In the genomic region with DNA sequence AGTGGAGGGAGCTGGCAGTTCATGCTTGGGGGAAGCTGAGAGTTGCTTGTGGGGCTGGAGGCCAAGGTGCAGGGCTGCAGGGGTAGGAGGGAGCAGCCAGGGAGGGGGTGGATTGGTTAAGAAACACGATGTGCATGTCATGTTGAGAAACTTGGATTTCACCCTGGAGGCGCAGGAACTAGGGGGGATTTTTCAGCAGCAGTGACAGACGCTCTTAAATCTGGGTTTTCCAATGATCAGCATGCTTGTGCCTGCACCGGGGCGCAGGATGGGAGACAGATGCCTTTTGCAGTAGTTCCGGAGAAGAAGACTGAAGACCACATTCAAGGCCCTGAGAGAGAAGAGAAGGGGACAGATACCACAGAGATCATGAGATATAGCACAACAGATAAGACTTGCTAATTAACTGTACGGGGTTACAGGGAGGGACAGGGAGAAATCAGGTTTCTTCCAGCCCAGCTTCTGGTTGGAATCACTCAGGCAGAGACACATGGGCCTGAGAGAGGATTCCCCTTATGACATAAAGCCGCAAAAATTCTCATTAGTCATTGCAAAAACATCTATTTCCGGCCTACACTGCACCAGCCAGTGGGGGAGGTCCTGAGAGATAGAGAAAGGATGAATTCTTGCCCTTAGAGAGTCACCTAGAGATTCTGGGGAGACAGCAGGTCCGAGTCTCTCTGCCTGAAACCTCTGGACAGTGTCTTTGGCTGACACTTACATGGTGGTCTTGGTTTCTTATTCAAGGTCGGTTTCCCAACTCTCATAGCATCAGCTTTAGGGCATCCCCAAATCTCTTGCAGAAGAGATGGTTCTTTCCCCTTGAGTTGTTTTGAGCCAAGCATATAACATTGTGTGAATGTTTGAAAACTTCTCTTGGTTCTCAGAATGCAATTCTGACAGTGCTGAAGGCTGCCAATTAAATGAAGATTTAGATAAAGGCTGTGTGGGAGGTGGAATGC, we compare ENCODE assay signal across 8 cellular contexts. TPM values are rescaled to one million over a fixed set of nuclear protein-coding genes. Genes with fewer than 3 reads are reported as not detected.
DNase-seq lines count a peak whose midpoint lies in the region; ATAC-seq, FAIRE-seq and TF ChIP-seq lines count a peak whose summit lies in the region.

No MANE protein-coding gene starts in this region.

- peaks cover 2% of the 10 kb centered on the region for H3K27me3 Mint-ChIP-seq in activated CD8-positive, alpha-beta T cell treated with anti-CD3 and anti-CD28 coated beads for 36 hours

- ATAC-seq in GM21526 (IDR thresholded peaks at IDR 0.05; ENCODE audit: low FRiP score, unreplicated experiment) = peak; percentile 58
- ATAC-seq in activated CD8-positive, alpha-beta T cell treated with anti-CD3 and anti-CD28 coated beads for 36 hours = peak; percentile 65

- peak overlapping the region; percentile 51 for H3K4me3 Mint-ChIP-seq in activated CD8-positive, alpha-beta T cell treated with anti-CD3 and anti-CD28 coated beads for 36 hours

- peaks cover 86% of the 10 kb centered on the region for H3K4me1 Mint-ChIP-seq in activated CD8-positive, alpha-beta T cell treated with anti-CD3 and anti-CD28 coated beads for 36 hours (ENCODE audit: low read depth)

- peak overlapping the region in 1 of 2 donors; percentile 19 for H3K4me3 ChIP-seq in foreskin fibroblast (ENCODE audit: low read depth in 1 of 2, low read length in 2 of 2)

- TF ChIP-seq CTCF in activated CD8-positive, alpha-beta T cell treated with anti-CD3 and anti-CD28 coated beads for 36 hours (IDR thresholded peaks at IDR 0.05) = no peak
- TF ChIP-seq CTCF in foreskin fibroblast (IDR thresholded peaks at IDR 0.05; ENCODE audit: low read depth, low read length) = no peak

- peak; percentile 84 for FAIRE-seq in HTR-8/SVneo (lab: Jason Lieb, UNC)

- POLR2A ChIA-PET in activated CD8-positive, alpha-beta T cell treated with anti-CD3 and anti-CD28 coated beads for 36 hours (lab: Charles Lee) = interaction anchor here (1.0 to 1.5 kb wide), 2 partner anchors 10 to 76 kb away, joined by 3 to 4 read pairs; no protein-coding TSS in a partner anchor

- intact Hi-C loops in activated CD8-positive, alpha-beta T cell treated with anti-CD3 and anti-CD28 coated beads for 36 hours (cut with micrococcal nuclease) = no loop called here

- no peaks in the 10 kb centered on the region for H3K9me3 Mint-ChIP-seq in activated CD8-positive, alpha-beta T cell treated with anti-CD3 and anti-CD28 coated beads for 36 hours

- CTCF ChIA-PET in activated CD8-positive, alpha-beta T cell treated with anti-CD3 and anti-CD28 coated beads for 36 hours (lab: Charles Lee) = interaction anchor here (1.7 to 5.1 kb wide), 3 partner anchors 13 to 17 kb away, joined by 5 to 51 read pairs (median 7); no protein-coding TSS in a partner anchor

- no peaks in the 10 kb centered on the region for H3K36me3 Mint-ChIP-seq in activated CD8-positive, alpha-beta T cell treated with anti-CD3 and anti-CD28 coated beads for 36 hours (ENCODE audit: low read depth)

- peak overlapping the region; percentile 93 for H3K27ac Mint-ChIP-seq in activated CD8-positive, alpha-beta T cell treated with anti-CD3 and anti-CD28 coated beads for 36 hours

- DNase-seq in DMS53 treated with DMSO at 0.1 percent for 48 hours (lab: John Stamatoyannopoulos, UW; ENCODE audit: unreplicated experiment) (peak; percentile 40), HTR-8/SVneo (ENCODE audit: insufficient read length, low spot score) (peak; percentile 77), foreskin fibroblast (peak; percentile 82 to 92), NCI-H1092 treated with DMSO at 0.1 percent for 48 hours (lab: John Stamatoyannopoulos, UW) (no peak), HuH-7 (ENCODE audit: low spot score) (no peak)
- DNase-seq in activated CD8-positive, alpha-beta T cell treated with anti-CD3 and anti-CD28 coated beads for 36 hours = peak; percentile 71
- peak; percentile 14 for DNase-seq in stimulated activated CD4-positive, alpha-beta T cell treated with anti-CD3 and anti-CD28 coated beads, Interleukin-2, amount 100 ng/mL, for 4 hours (ENCODE audit: low read depth)

RNA-seq across cellular contexts. Expression of a gene that starts 27.1 kb away (rescaled TPM):
- not detected for total RNA-seq in activated CD8-positive, alpha-beta T cell treated with anti-CD3 and anti-CD28 coated beads for 36 hours

Comparison
In these comparisons a context has a peak if more than half of its experiments do, and no peak if none do; other contexts are left out.
1. DNase-seq: peak in DMS53 treated with DMSO at 0.1 percent for 48 hours (single experiment), HTR-8/SVneo (single experiment), activated CD8-positive, alpha-beta T cell treated with anti-CD3 and anti-CD28 coated beads for 36 hours (single experiment), foreskin fibroblast (2 of 2) and stimulated activated CD4-positive, alpha-beta T cell treated with anti-CD3 and anti-CD28 coated beads, Interleukin-2, amount 100 ng/mL, for 4 hours (single experiment); none in NCI-H1092 treated with DMSO at 0.1 percent for 48 hours (single experiment) and HuH-7 (single experiment).